Comparison of ENCODE assay signal across 19 cellular contexts in the genomic region with DNA sequence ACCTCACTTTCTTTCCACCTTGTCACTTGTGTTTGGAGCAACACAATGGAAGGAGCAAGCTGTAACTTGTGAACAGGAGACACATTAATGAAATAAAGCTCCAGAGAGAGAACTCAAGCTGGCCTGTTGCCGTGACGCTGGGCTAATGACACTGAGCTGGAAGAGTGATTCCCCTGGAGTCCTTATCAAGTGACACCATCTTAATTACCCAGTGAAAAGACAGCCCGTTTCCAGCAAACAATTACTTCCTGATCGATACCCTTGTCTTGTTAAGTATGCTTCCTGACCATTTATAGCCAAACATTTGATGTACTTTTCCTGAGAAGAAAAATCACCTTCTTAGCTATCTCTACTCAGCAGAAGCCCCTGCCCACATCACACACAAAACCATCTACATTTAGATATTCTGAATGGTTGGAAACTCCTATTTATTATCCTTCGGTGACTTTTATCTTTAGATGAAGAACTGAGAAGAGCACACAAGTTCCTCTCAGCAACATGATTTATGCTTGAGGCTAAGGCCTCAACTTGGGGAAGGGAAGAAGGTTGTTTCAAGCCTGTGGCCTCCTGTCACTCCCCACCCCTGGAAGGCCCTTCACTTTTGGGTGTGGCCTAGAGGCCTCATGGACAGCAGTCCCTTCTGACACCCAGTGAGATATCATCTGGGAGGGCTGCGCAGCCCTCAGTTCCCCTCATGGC. TPM values are rescaled to one million over a fixed set of nuclear protein-coding genes. Genes with fewer than 3 reads are reported as not detected.
DNase-seq lines count a peak whose midpoint lies in the region; ATAC-seq and TF ChIP-seq lines count a peak whose summit lies in the region.
"Had no signal": no experiment of that assay in that cellular context is flagged by ENCODE, and none has a peak within 500 bp of the region (broad histone marks: within the 10 kb centered on the region; RNA-seq: fewer than 3 reads in every experiment).

No MANE protein-coding gene starts in this region.

- DNase-seq in CMK (ENCODE audit: low read depth), result peak; percentile 5
- DNase-seq in HT-29 (ENCODE audit: low spot score), result peak; percentile 2
- DNase-seq in NCI-H2171 treated with DMSO at 0.1 percent for 48 hours (lab: John Stamatoyannopoulos, UW), result peak; percentile 27
- DNase-seq in erythroblast (lab: John Stamatoyannopoulos, UW), result peak; percentile 28 to 34
- DNase-seq in HuH-7 (ENCODE audit: low spot score), result no peak
- no peak for DNase-seq in activated CD4-positive, alpha-beta T cell treated with anti-CD3 and anti-CD28 coated beads for 1 hour
- DNase-seq: activated CD4-positive, alpha-beta T cell treated with anti-CD3 and anti-CD28 coated beads, Interleukin-2, amount 50 U/mL, for 1 hour; CD4-positive, alpha-beta T cell; effector CD4-positive, alpha-beta T cell; foreskin melanocyte; GM23248; left ventricle myocardium superior; NCI-H1694; NCI-H2227 treated with DMSO at 0.1 percent for 48 hours; sigmoid colon; T-helper 17 cell had no signal

- no peak for TF ChIP-seq POLR2A in erythroblast (IDR thresholded peaks at IDR 0.05; ENCODE audit: low read length)

- no peak for ATAC-seq in HG02981 (IDR thresholded peaks at IDR 0.05; ENCODE audit: unreplicated experiment)
- ATAC-seq: left ventricle myocardium superior, T-helper 17 cell had no signal

RNA-seq across cellular contexts. Expression of a gene that starts 34.1 kb away (rescaled TPM):
- not detected in 2 replicates for total RNA-seq in HT-29 (2014; rRNA removed; shearing (Covaris generic))
- total RNA-seq: CD4-positive, alpha-beta T cell; GM23248; mononuclear cell; SK-MEL-5 had no signal

RNA-seq across cellular contexts. Expression of a gene that starts 43.2 kb away (rescaled TPM):
- total RNA-seq in HT-29 (2014; rRNA removed; shearing (Covaris generic)), result 28.1 and 37.5 TPM in 2 replicates

Comparison
In these comparisons a context has a peak if more than half of its experiments do, and no peak if none do; other contexts are left out.
1. DNase-seq: peak in CMK (single experiment), HT-29 (single experiment), NCI-H2171 treated with DMSO at 0.1 percent for 48 hours (single experiment) and erythroblast (2 of 2); none in HuH-7 (single experiment) and activated CD4-positive, alpha-beta T cell treated with anti-CD3 and anti-CD28 coated beads for 1 hour (single experiment).